In the genomic region with DNA sequence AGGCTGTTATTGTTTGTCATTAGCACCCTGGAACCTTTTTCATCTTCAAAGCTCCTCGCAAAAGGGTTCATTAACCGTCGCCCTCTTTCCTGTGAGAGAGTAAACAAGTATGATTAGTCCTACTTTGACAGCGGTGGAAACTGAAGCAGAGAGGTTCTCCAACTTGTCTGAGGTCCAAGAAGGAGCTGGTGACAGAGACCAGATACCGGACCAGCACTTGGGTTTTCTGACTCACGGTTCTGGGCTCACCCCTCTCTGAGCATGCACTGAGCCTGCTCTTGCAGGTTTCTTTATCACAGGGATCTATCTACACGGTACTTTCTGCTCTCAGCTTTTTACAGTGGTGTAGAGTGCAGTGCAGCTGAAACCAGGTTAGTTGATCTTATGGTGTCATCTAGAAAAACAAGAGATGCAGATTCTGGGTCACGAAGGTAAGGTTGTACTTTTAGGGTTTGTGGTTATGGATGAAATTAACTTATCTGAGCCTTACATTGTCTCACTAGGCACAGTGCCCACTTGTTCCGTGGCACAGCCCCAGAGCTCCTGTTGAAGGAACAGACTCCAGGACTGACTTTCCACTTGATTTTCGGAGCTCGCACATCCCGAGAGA, we compare ENCODE assay signal across 1 cellular context.
TF ChIP-seq lines count a peak whose summit lies in the region.

No MANE protein-coding gene starts in this region.

TF ChIP-seq in GM12878, 131 proteins besides CTCF, POLR2A, EP300 and RAD21 (continued from another document):
- TF ChIP-seq, protein P1, sequence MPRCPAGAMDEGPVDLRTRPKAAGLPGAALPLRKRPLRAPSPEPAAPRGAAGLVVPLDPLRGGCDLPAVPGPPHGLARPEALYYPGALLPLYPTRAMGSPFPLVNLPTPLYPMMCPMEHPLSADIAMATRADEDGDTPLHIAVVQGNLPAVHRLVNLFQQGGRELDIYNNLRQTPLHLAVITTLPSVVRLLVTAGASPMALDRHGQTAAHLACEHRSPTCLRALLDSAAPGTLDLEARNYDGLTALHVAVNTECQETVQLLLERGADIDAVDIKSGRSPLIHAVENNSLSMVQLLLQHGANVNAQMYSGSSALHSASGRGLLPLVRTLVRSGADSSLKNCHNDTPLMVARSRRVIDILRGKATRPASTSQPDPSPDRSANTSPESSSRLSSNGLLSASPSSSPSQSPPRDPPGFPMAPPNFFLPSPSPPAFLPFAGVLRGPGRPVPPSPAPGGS (IDR thresholded peaks at IDR 0.05; ENCODE audit: borderline replicate concordance, insufficient read depth, low read depth, low read length, poor library complexity, severe bottlenecking) = no peak
- TF ChIP-seq, protein P2, sequence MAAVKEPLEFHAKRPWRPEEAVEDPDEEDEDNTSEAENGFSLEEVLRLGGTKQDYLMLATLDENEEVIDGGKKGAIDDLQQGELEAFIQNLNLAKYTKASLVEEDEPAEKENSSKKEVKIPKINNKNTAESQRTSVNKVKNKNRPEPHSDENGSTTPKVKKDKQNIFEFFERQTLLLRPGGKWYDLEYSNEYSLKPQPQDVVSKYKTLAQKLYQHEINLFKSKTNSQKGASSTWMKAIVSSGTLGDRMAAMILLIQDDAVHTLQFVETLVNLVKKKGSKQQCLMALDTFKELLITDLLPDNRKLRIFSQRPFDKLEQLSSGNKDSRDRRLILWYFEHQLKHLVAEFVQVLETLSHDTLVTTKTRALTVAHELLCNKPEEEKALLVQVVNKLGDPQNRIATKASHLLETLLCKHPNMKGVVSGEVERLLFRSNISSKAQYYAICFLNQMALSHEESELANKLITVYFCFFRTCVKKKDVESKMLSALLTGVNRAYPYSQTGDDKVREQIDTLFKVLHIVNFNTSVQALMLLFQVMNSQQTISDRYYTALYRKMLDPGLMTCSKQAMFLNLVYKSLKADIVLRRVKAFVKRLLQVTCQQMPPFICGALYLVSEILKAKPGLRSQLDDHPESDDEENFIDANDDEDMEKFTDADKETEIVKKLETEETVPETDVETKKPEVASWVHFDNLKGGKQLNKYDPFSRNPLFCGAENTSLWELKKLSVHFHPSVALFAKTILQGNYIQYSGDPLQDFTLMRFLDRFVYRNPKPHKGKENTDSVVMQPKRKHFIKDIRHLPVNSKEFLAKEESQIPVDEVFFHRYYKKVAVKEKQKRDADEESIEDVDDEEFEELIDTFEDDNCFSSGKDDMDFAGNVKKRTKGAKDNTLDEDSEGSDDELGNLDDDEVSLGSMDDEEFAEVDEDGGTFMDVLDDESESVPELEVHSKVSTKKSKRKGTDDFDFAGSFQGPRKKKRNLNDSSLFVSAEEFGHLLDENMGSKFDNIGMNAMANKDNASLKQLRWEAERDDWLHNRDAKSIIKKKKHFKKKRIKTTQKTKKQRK (IDR thresholded peaks at IDR 0.05; ENCODE audit: low read depth, low read length) = no peak
